ENCODE assay signal across 10 cellular contexts in genomic region chr15:71294636-71295241, GRCh38.
DNase-seq lines count a peak whose midpoint lies in the region; ATAC-seq, FAIRE-seq and TF ChIP-seq lines count a peak whose summit lies in the region.
"Had no signal": no experiment of that assay in that cellular context is flagged by ENCODE, and none has a peak within 500 bp of the region (broad histone marks: within the 10 kb centered on the region; RNA-seq: fewer than 3 reads in every experiment).

No MANE protein-coding gene starts in this region.

- POLR2A ChIA-PET in A549 (lab: Yijun Ruan, JAX), result interaction anchor here (0.6 to 2.3 kb wide), 12 partner anchors 16 to 506 kb away, joined by 3 to 22 read pairs (median 5); partner anchors contain the start of gene THSD4

- H3K4me3 ChIP-seq in A549, result no peak overlapping the region; the same call in 2 of the 3 replicates
- H3K4me3 ChIP-seq in brain microvascular endothelial cell (ENCODE audit: low read depth, low read length), result no peak overlapping the region
- H3K4me3 ChIP-seq in left lung, result no peak overlapping the region

- FAIRE-seq in A549 (lab: Jason Lieb, UNC), result peak; percentile 32

- H3K9me3 Mint-ChIP-seq in natural killer cell treated with Interleukin-12 subunit alpha and Interleukin-12 subunit beta and Interleukin-15 and Interleukin-18, amount 100 ng/mL, for 72 hours, result no peaks in the 10 kb centered on the region
- H3K9me3 Mint-ChIP-seq: CD4-positive, alpha-beta T cell had no signal

- H3K36me3 ChIP-seq in brain microvascular endothelial cell (replicated peaks) (no peaks in the 10 kb centered on the region), left lung (no peaks in the 10 kb centered on the region)

- no peak; a peak in 1 of 5 replicates for TF ChIP-seq RAD21 in A549 (conservative IDR thresholded peaks at IDR 0.05 in 1 of 2, IDR thresholded peaks at IDR 0.05 in 1 of 2)

- H3K4me2 ChIP-seq in A549, result peak overlapping the region; percentile 69

- H3K36me3 Mint-ChIP-seq in natural killer cell treated with Interleukin-12 subunit alpha and Interleukin-12 subunit beta and Interleukin-15 and Interleukin-18, amount 100 ng/mL, for 72 hours, result no peaks in the 10 kb centered on the region

- peak overlapping the region; percentile 96 to 97 for H3K27ac ChIP-seq in A549
- peak overlapping the region; percentile 97 for H3K27ac ChIP-seq in brain microvascular endothelial cell
- peak overlapping the region in 1 of 2 donors; percentile 55 for H3K27ac ChIP-seq in left lung

- H3K27ac Mint-ChIP-seq in natural killer cell treated with Interleukin-12 subunit alpha and Interleukin-12 subunit beta and Interleukin-15 and Interleukin-18, amount 100 ng/mL, for 72 hours, result no peak overlapping the region
- H3K27ac Mint-ChIP-seq: CD4-positive, alpha-beta T cell had no signal

- H3K4me1 Mint-ChIP-seq in natural killer cell treated with Interleukin-12 subunit alpha and Interleukin-12 subunit beta and Interleukin-15 and Interleukin-18, amount 100 ng/mL, for 72 hours (ENCODE audit: low read depth in 2 of 2), result peaks cover 20 to 27% of the 10 kb centered on the region in 2 donors

- intact Hi-C loops in left lung (cut with DNase I), result no loop called here

- DNase-seq in A549 (ENCODE audit: low read depth in 1 of 2, low spot score in 1 of 2) (peak; percentile 95 to 99), HS-5 (ENCODE audit: low read depth) (peak; percentile 78), brain microvascular endothelial cell (peak; percentile 89), left lung (no peak), NCI-H2107 treated with DMSO at 0.1 percent for 48 hours (lab: John Stamatoyannopoulos, UW; ENCODE audit: unreplicated experiment) (no peak), superior temporal gyrus (ENCODE audit: extremely low spot score) (no peak), cerebellar cortex (ENCODE audit: low spot score) (no peak)
- DNase-seq in natural killer cell treated with Interleukin-12 subunit alpha and Interleukin-12 subunit beta and Interleukin-15 and Interleukin-18, amount 100 ng/mL, for 72 hours (ENCODE audit: low spot score), result no peak
- DNase-seq: CD4-positive, alpha-beta T cell; OCI-M1 had no signal

- CTCF ChIA-PET in A549 (lab: Yijun Ruan, JAX), result interaction anchor here (0.6 to 3.8 kb wide), 11 partner anchors 12 to 506 kb away, joined by 3 to 20 read pairs (median 4); partner anchors contain the start of gene THSD4

- TF ChIP-seq CTCF in A549 (IDR thresholded peaks at IDR 0.05), result no peak
- TF ChIP-seq CTCF in brain microvascular endothelial cell (IDR thresholded peaks at IDR 0.05; ENCODE audit: low read depth, low read length, missing control alignments), result no peak
- no peak for TF ChIP-seq CTCF in left lung (IDR thresholded peaks at IDR 0.05)

- H3K9me3 ChIP-seq in A549 (peaks cover 7% of the 10 kb centered on the region; the same call in 1 of the 3 replicates), left lung (no peaks in the 10 kb centered on the region)

- ATAC-seq in A549 (peak; percentile 9 to 78), left lung (peak; percentile 36)
- ATAC-seq in natural killer cell treated with Interleukin-12 subunit alpha and Interleukin-12 subunit beta and Interleukin-15 and Interleukin-18, amount 100 ng/mL, for 72 hours, result no peak

- H3K4me1 ChIP-seq in A549, result peaks cover 76% of the 10 kb centered on the region
- peaks cover 4 to 18% of the 10 kb centered on the region in 2 donors for H3K4me1 ChIP-seq in left lung

- no peak for TF ChIP-seq POLR2A in A549 (IDR thresholded peaks at IDR 0.05; ENCODE audit: low read length)

- H3K27me3 ChIP-seq in brain microvascular endothelial cell (replicated peaks) (no peaks in the 10 kb centered on the region), left lung (no peaks in the 10 kb centered on the region)

- peaks cover 6 to 13% of the 10 kb centered on the region in 2 donors for H3K27me3 Mint-ChIP-seq in natural killer cell treated with Interleukin-12 subunit alpha and Interleukin-12 subunit beta and Interleukin-15 and Interleukin-18, amount 100 ng/mL, for 72 hours

- H3K4me3 Mint-ChIP-seq in natural killer cell treated with Interleukin-12 subunit alpha and Interleukin-12 subunit beta and Interleukin-15 and Interleukin-18, amount 100 ng/mL, for 72 hours, result no peak overlapping the region
- H3K4me3 Mint-ChIP-seq: CD4-positive, alpha-beta T cell had no signal

- in situ Hi-C loops in brain microvascular endothelial cell (cut with HindIII; ENCODE audit: low pct_ligation_motif_present, low sequenced_read_pairs), result no loop called here

- under 1% methylated on average over 9 of the region's 9 CpGs for WGBS in A549 (ENCODE audit: missing lambda C conversion rate)

- TF ChIP-seq EP300 in A549 (IDR thresholded peaks at IDR 0.05), result peak; percentile 83 to 87; a peak in 3 of 5 replicates

TF ChIP-seq in A549, 52 proteins besides CTCF, POLR2A, EP300 and RAD21 (continues in another document):
- no peak for TF ChIP-seq HOXA7 (CRISPR knock-in tag; IDR thresholded peaks at IDR 0.05)
- no peak for TF ChIP-seq FOSL2 (IDR thresholded peaks at IDR 0.05)
- TF ChIP-seq FOSL2 (CRISPR knock-in tag; IDR thresholded peaks at IDR 0.05), result no peak
- no peak for TF ChIP-seq ZC3H11A (IDR thresholded peaks at IDR 0.05)
- no peak for TF ChIP-seq KDM5A (IDR thresholded peaks at IDR 0.05)
- no peak for TF ChIP-seq PBX3 (IDR thresholded peaks at IDR 0.05)
- no peak; the same call in 1 of the 2 replicates for TF ChIP-seq HOXB13 (CRISPR knock-in tag; IDR thresholded peaks at IDR 0.05; ENCODE audit: low read depth)
- TF ChIP-seq, protein P1, sequence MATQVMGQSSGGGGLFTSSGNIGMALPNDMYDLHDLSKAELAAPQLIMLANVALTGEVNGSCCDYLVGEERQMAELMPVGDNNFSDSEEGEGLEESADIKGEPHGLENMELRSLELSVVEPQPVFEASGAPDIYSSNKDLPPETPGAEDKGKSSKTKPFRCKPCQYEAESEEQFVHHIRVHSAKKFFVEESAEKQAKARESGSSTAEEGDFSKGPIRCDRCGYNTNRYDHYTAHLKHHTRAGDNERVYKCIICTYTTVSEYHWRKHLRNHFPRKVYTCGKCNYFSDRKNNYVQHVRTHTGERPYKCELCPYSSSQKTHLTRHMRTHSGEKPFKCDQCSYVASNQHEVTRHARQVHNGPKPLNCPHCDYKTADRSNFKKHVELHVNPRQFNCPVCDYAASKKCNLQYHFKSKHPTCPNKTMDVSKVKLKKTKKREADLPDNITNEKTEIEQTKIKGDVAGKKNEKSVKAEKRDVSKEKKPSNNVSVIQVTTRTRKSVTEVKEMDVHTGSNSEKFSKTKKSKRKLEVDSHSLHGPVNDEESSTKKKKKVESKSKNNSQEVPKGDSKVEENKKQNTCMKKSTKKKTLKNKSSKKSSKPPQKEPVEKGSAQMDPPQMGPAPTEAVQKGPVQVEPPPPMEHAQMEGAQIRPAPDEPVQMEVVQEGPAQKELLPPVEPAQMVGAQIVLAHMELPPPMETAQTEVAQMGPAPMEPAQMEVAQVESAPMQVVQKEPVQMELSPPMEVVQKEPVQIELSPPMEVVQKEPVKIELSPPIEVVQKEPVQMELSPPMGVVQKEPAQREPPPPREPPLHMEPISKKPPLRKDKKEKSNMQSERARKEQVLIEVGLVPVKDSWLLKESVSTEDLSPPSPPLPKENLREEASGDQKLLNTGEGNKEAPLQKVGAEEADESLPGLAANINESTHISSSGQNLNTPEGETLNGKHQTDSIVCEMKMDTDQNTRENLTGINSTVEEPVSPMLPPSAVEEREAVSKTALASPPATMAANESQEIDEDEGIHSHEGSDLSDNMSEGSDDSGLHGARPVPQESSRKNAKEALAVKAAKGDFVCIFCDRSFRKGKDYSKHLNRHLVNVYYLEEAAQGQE (IDR thresholded peaks at IDR 0.05), result no peak
- TF ChIP-seq SREBF2 (IDR thresholded peaks at IDR 0.05), result no peak
- TF ChIP-seq SMC3 (IDR thresholded peaks at IDR 0.05), result no peak
- no peak for TF ChIP-seq MAZ (IDR thresholded peaks at IDR 0.05; ENCODE audit: borderline replicate concordance, low read depth, low read length)
- TF ChIP-seq, protein P2, sequence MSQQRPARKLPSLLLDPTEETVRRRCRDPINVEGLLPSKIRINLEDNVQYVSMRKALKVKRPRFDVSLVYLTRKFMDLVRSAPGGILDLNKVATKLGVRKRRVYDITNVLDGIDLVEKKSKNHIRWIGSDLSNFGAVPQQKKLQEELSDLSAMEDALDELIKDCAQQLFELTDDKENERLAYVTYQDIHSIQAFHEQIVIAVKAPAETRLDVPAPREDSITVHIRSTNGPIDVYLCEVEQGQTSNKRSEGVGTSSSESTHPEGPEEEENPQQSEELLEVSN (IDR thresholded peaks at IDR 0.05; ENCODE audit: borderline replicate concordance, low read depth), result no peak
- TF ChIP-seq FOXS1 (CRISPR knock-in tag; IDR thresholded peaks at IDR 0.05), result no peak
- TF ChIP-seq GATA3 (IDR thresholded peaks at IDR 0.05; ENCODE audit: borderline replicate concordance), result peak; percentile 84
- 0 out of 2 replicates have a peak, but pooled peaks have one; percentile 13 for TF ChIP-seq RCOR1 (IDR thresholded peaks at IDR 0.05; ENCODE audit: low read depth, low read length)
- TF ChIP-seq CBX8 (IDR thresholded peaks at IDR 0.05), result no peak
- no peak for TF ChIP-seq ZSCAN20 (CRISPR knock-in tag; IDR thresholded peaks at IDR 0.05)
- TF ChIP-seq NR3C1 (IDR thresholded peaks at IDR 0.05), result no peak; the same call in 2 of the 3 replicates
- TF ChIP-seq, protein P3, sequence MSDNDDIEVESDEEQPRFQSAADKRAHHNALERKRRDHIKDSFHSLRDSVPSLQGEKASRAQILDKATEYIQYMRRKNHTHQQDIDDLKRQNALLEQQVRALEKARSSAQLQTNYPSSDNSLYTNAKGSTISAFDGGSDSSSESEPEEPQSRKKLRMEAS (IDR thresholded peaks at IDR 0.05), result 0 out of 2 replicates have a peak, but pooled peaks have one; percentile 6
- TF ChIP-seq MYC (IDR thresholded peaks at IDR 0.05; ENCODE audit: borderline replicate concordance, low read length), result no peak
- TF ChIP-seq FOSB (CRISPR knock-in tag; IDR thresholded peaks at IDR 0.05), result no peak
- TF ChIP-seq JUN (IDR thresholded peaks at IDR 0.05), result peak in 1 of 2 experiments; percentile 77; a peak in 3 of 5 replicates
- no peak for TF ChIP-seq CHD4 (IDR thresholded peaks at IDR 0.05; ENCODE audit: borderline replicate concordance)
- TF ChIP-seq CEBPB (IDR thresholded peaks at IDR 0.05), result peak; percentile 86 to 94

Comparison
In these comparisons a context has a peak if more than half of its experiments do, and no peak if none do; other contexts are left out.
1. ATAC-seq: peak in A549 (2 of 2) and left lung (single experiment); none in natural killer cell treated with Interleukin-12 subunit alpha and Interleukin-12 subunit beta and Interleukin-15 and Interleukin-18, amount 100 ng/mL, for 72 hours (0 of 2).
2. DNase-seq: peak in A549 (2 of 2), HS-5 (single experiment) and brain microvascular endothelial cell (single experiment); none in left lung (0 of 2), NCI-H2107 treated with DMSO at 0.1 percent for 48 hours (single experiment), natural killer cell treated with Interleukin-12 subunit alpha and Interleukin-12 subunit beta and Interleukin-15 and Interleukin-18, amount 100 ng/mL, for 72 hours (single experiment), superior temporal gyrus (single experiment) and cerebellar cortex (single experiment).